1 cellular context compared by ENCODE assay signal in the genomic region with DNA sequence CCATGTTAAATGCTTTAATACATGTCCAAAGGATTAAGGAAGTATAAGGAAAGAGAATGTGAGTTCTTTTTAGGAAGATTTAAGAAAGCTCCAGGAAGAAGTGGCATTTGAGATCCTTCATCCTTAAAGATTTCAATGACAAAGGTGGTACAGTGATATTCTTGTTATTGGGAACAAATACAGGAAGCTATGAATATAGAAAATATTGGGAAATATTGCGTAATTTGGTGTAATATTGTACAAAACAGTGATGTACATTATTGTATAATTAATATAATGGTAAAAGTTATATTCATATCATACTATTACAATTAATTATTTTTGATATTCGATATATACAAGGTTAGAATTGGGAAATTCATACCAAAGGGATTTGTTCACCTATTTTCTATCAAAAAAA.
TF ChIP-seq lines count a peak whose summit lies in the region.

No MANE protein-coding gene starts in this region.

TF ChIP-seq in HCT116, 20 proteins besides CTCF, POLR2A, EP300 and RAD21 (continued from another document):
- TF ChIP-seq, protein P1, sequence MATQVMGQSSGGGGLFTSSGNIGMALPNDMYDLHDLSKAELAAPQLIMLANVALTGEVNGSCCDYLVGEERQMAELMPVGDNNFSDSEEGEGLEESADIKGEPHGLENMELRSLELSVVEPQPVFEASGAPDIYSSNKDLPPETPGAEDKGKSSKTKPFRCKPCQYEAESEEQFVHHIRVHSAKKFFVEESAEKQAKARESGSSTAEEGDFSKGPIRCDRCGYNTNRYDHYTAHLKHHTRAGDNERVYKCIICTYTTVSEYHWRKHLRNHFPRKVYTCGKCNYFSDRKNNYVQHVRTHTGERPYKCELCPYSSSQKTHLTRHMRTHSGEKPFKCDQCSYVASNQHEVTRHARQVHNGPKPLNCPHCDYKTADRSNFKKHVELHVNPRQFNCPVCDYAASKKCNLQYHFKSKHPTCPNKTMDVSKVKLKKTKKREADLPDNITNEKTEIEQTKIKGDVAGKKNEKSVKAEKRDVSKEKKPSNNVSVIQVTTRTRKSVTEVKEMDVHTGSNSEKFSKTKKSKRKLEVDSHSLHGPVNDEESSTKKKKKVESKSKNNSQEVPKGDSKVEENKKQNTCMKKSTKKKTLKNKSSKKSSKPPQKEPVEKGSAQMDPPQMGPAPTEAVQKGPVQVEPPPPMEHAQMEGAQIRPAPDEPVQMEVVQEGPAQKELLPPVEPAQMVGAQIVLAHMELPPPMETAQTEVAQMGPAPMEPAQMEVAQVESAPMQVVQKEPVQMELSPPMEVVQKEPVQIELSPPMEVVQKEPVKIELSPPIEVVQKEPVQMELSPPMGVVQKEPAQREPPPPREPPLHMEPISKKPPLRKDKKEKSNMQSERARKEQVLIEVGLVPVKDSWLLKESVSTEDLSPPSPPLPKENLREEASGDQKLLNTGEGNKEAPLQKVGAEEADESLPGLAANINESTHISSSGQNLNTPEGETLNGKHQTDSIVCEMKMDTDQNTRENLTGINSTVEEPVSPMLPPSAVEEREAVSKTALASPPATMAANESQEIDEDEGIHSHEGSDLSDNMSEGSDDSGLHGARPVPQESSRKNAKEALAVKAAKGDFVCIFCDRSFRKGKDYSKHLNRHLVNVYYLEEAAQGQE (IDR thresholded peaks at IDR 0.05; ENCODE audit: low read depth) = no peak
TF ChIP-seq in HCT116: peak in this region for 0.
